9 cellular contexts compared by ENCODE assay signal in the genomic region with DNA sequence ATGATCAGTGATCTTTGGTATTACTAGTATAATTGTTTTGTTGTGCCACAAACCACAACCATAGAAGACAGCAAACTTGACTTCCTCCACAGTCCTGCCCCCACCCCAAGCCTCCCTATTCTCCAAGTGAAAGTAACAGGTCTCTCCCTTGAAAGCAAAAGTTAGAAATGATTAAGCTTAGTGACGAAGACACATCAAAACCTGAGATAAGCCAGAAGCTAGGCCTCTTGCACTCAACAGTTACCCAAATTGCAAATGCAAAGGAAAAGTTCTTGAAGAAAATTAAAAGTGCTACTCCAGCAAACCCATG. TPM values are rescaled to one million over a fixed set of nuclear protein-coding genes. Genes with fewer than 3 reads are reported as not detected.
A peak's percentile ranks its signal among the peaks of the same experiment; 100 is the strongest.
DNase-seq lines count a peak whose midpoint lies in the region; ATAC-seq and TF ChIP-seq lines count a peak whose summit lies in the region.
"Had no signal": no experiment of that assay in that cellular context is flagged by ENCODE, and none has a peak within 500 bp of the region (broad histone marks: within the 10 kb centered on the region; RNA-seq: fewer than 3 reads in every experiment).

No MANE protein-coding gene starts in this region.

- H3K27me3 Mint-ChIP-seq in T-helper 17 cell: no peaks in the 10 kb centered on the region

- ATAC-seq in HG02610 (IDR thresholded peaks at IDR 0.05; ENCODE audit: unreplicated experiment) (peak; percentile 87), T-helper 17 cell (peak; percentile 81), left lung (peak; percentile 52), GM21717 (IDR thresholded peaks at IDR 0.05; ENCODE audit: unreplicated experiment) (no peak), GM19328 (IDR thresholded peaks at IDR 0.05; ENCODE audit: unreplicated experiment) (no peak)

- H3K27ac Mint-ChIP-seq in T-helper 17 cell: peak overlapping the region; percentile 37

- H3K27ac ChIP-seq in left lung (peak overlapping the region in 1 of 2 donors; percentile 60), SJCRH30 (no peak overlapping the region)
- H3K27ac ChIP-seq: SK-N-MC had no signal

- H3K36me3 ChIP-seq in left lung: peaks cover 0 to 70% of the 10 kb centered on the region in 2 donors
- H3K36me3 ChIP-seq in SJCRH30: peaks cover 31% of the 10 kb centered on the region

- H3K9me3 ChIP-seq in T-helper 17 cell (ENCODE audit: control insufficient read depth, low read length, poor library complexity, severe bottlenecking) (no peaks in the 10 kb centered on the region), left lung (no peaks in the 10 kb centered on the region), SJCRH30 (replicated peaks) (no peaks in the 10 kb centered on the region)

- peaks cover 18 to 64% of the 10 kb centered on the region in 2 donors for H3K4me1 ChIP-seq in left lung
- peaks cover under 1% of the 10 kb centered on the region; the same call in 1 of the 2 replicates for H3K4me1 ChIP-seq in SJCRH30

- H3K27me3 ChIP-seq in left lung (no peaks in the 10 kb centered on the region), SJCRH30 (no peaks in the 10 kb centered on the region)

- peak overlapping the region; percentile 82 for H3K4me3 Mint-ChIP-seq in T-helper 17 cell

- H3K4me1 Mint-ChIP-seq in T-helper 17 cell: peaks cover 37% of the 10 kb centered on the region

- H3K36me3 Mint-ChIP-seq in T-helper 17 cell (ENCODE audit: low read depth): peaks cover 2% of the 10 kb centered on the region

- DNase-seq in ELR (ENCODE audit: low read depth) (peak; percentile 32), T-helper 17 cell (no peak), left lung (no peak), SJCRH30 (no peak), lower leg skin (ENCODE audit: low spot score in 2 of 2) (no peak)

- TF ChIP-seq CTCF in left lung (IDR thresholded peaks at IDR 0.05) (no peak), lower leg skin (IDR thresholded peaks at IDR 0.05) (no peak)

- no peak for TF ChIP-seq POLR2A in lower leg skin (IDR thresholded peaks at IDR 0.05)

- intact Hi-C loops in left lung (cut with DNase I): no loop called here
- intact Hi-C loops in lower leg skin (cut with DNase I; ENCODE audit: low total_unique reads): no loop called here

- H3K4me3 ChIP-seq in left lung: no peak overlapping the region
- no peak overlapping the region for H3K4me3 ChIP-seq in SJCRH30
- H3K4me3 ChIP-seq in lower leg skin (ENCODE audit: low read depth, poor library complexity, severe bottlenecking): no peak overlapping the region
- H3K4me3 ChIP-seq: SK-N-MC had no signal

- WGBS in lower leg skin, 2 donors: 75% methylated on average over 1 of the region's 1 CpG

RNA-seq across cellular contexts. Expression of gene SAR1A, which starts 7.5 kb away (rescaled TPM):
- total RNA-seq in T-helper 17 cell (100 to 1,000 TPM; 131 to 132 TPM), left lung (100 to 1,000 TPM; 165 to 219 TPM), lower leg skin (10 to 100 TPM; 36.7 to 59.2 (median 45.1) TPM)
- total RNA-seq in SJCRH30 (2014; rRNA removed; shearing (Covaris generic)): 128 and 133 TPM in 2 replicates

RNA-seq across cellular contexts. Expression of gene TYSND1, which starts 16.3 kb away (rescaled TPM):
- 10 to 100 TPM; 14.2 to 14.9 TPM for total RNA-seq in T-helper 17 cell
- total RNA-seq in left lung: 10 to 100 TPM; 11.3 to 14.5 TPM
- 5.8 and 6.4 TPM in 2 replicates for total RNA-seq in SJCRH30 (2014; rRNA removed; shearing (Covaris generic))
- total RNA-seq in lower leg skin: 10 to 100 TPM; 39.8 to 47.4 (median 45.4) TPM

RNA-seq across cellular contexts. Expression of gene AIFM2, which starts 30.2 kb away (rescaled TPM):
- 1 to 10 TPM; 2.1 to 3.0 TPM for total RNA-seq in T-helper 17 cell
- 10 to 100 TPM; 16.1 to 17.5 TPM for total RNA-seq in left lung
- 1.5 and 1.8 TPM in 2 replicates for total RNA-seq in SJCRH30 (2014; rRNA removed; shearing (Covaris generic))
- 1 to 10 TPM; 6.3 to 8.2 (median 7.0) TPM for total RNA-seq in lower leg skin

Comparison
In these comparisons a context has a peak if more than half of its experiments do, and no peak if none do; other contexts are left out.
1. ATAC-seq: peak in HG02610 (single experiment), T-helper 17 cell (single experiment) and left lung (single experiment); none in GM21717 (single experiment) and GM19328 (single experiment).